In the genomic region with DNA sequence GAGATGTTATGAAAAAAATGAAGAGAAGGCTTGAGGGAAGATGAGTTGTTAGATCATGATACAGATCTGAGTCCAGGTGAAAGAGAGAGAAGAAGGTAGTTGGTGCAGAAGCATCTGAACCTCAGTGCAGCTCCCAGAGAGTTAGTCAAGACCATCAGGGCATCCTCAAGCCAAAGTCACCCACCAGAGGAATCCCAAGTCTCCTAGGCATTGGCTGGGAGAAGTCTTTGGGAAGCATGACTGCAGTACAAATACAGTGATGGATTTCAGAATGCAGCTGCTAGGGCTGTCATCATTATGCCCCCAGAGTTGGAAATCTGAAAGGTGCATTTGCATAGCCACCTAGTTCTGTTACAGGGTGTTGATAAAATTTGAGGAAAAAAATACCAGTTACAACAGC, we compare ENCODE assay signal across 35 cellular contexts.
"Had no signal": no experiment of that assay in that cellular context is flagged by ENCODE, and none has a peak within 500 bp of the region (broad histone marks: within the 10 kb centered on the region; RNA-seq: fewer than 3 reads in every experiment).

No MANE protein-coding gene starts in this region.

- DNase-seq: Karpas-422, Kasumi-1, KBM-7, KG1, MG63, MM.1S, MV-4-11, NCI-H1048, NCI-H1092, NCI-H1092 treated with DMSO at 0.1 percent for 48 hours, NCI-H1105, NCI-H1105 treated with DMSO at 0.1 percent for 48 hours, NCI-H1417, NCI-H1417 treated with DMSO at 0.1 percent for 48 hours, NCI-H1436, NCI-H1436 treated with DMSO at 0.1 percent for 48 hours, NCI-H146, NCI-H1694, NCI-H1694 treated with DMSO at 0.1 percent for 48 hours, NCI-H187, NCI-H187 treated with DMSO at 0.1 percent for 48 hours, NCI-H1930, NCI-H2029, NCI-H2029 treated with DMSO at 0.1 percent for 48 hours, NCI-H2081, NCI-H2081 treated with DMSO at 0.1 percent for 48 hours, NCI-H2107, NCI-H2171, NCI-H2171 treated with DMSO at 0.1 percent for 48 hours, NCI-H2227 treated with DMSO at 0.1 percent for 48 hours, NCI-H226, NCI-H345, NCI-H446, NCI-H446 treated with DMSO at 0.1 percent for 48 hours had no signal

- H3K36me3 ChIP-seq: MG63 had no signal

- H3K4me3 ChIP-seq: MG63 had no signal

- H3K4me2 ChIP-seq: KMS-11 had no signal

- H3K27ac ChIP-seq: KMS-11 had no signal

- H3K9ac ChIP-seq: KMS-11 had no signal
